ENCODE assay signal across 8 cellular contexts in the genomic region with DNA sequence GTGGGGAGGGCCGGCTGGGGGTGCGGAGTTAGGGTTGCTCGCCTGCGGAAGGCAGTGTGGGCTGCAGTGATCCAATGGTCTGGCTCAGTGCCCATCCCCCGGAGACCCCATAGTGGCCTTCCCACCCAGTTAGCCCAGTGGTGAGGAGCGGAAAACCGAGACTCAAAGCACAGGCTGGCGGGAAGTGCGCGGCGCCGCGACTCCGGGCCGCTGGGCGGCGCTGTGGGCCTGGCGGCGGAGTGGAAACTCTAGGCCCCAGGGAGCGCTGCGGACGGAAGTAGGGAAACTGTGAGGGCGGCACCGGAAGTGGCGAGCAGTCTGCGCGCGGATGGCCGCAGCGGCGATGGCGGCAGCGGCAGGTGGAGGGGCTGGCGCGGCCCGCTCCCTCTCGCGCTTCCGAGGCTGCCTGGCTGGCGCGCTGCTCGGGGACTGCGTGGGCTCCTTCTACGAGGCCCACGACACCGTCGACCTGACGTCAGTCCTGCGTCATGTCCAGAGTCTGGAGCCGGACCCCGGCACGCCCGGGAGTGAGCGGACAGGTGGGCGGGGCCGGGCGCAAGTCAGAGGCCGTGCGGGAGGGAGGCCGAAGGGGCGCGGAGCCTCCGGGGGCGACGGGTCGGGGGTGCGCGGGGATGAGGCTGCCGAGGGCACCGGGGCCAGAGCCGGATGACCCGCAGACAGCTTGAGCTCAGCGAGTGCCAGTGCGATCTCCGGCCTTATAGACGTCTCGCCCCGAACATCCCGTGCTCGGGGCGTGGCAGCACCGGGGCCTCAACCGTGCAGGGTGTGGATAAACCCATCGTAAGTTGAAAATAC. TPM values are rescaled to one million over a fixed set of nuclear protein-coding genes. Genes with fewer than 3 reads are reported as not detected.
DNase-seq lines count a peak whose midpoint lies in the region; ATAC-seq and TF ChIP-seq lines count a peak whose summit lies in the region.

A gene with protein sequence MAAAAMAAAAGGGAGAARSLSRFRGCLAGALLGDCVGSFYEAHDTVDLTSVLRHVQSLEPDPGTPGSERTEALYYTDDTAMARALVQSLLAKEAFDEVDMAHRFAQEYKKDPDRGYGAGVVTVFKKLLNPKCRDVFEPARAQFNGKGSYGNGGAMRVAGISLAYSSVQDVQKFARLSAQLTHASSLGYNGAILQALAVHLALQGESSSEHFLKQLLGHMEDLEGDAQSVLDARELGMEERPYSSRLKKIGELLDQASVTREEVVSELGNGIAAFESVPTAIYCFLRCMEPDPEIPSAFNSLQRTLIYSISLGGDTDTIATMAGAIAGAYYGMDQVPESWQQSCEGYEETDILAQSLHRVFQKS (plus strand): TSS at position 316 of the 816 bp plus-strand sequence. CDS start 13 bp downstream, at position 329.

- H3K36me3 Mint-ChIP-seq in brain = peaks cover 37% of the 10 kb centered on the region

- H3K4me1 ChIP-seq in ACC112 (ENCODE audit: control insufficient read depth, insufficient read depth, low read length, unreplicated experiment) = peaks cover 11% of the 10 kb centered on the region

- peak within 1 kb of the TSS; percentile 93 to 99 (median 97) for H3K27ac Mint-ChIP-seq in brain

- H3K4me1 Mint-ChIP-seq in brain = peaks cover 47% of the 10 kb centered on the region

- TF ChIP-seq CTCF in brain (conservative IDR thresholded peaks at IDR 0.05) = peak; percentile 90 to 97

- H3K4me3 Mint-ChIP-seq in brain = peak within 1 kb of the TSS; percentile 94 to 98 (median 96)

- peak; percentile 72 for ATAC-seq in GM18858 (IDR thresholded peaks at IDR 0.05; ENCODE audit: unreplicated experiment)
- ATAC-seq in HG03066 (IDR thresholded peaks at IDR 0.05; ENCODE audit: low read depth, unreplicated experiment) = peak; percentile 81

- H3K4me3 ChIP-seq in ACC112 (ENCODE audit: low read depth, low read length) (peak within 1 kb of the TSS; percentile 99), iPS-11a (ENCODE audit: low read depth, low read length) (peak within 1 kb of the TSS; percentile 96), skeletal muscle cell (ENCODE audit: low read depth, low read length) (peak within 1 kb of the TSS; percentile 94)

- H3K27ac ChIP-seq in ACC112 (ENCODE audit: low read depth, low read length) = peak within 1 kb of the TSS; percentile 80

- H3K27me3 Mint-ChIP-seq in brain = peaks cover 9% of the 10 kb centered on the region

- H3K79me2 ChIP-seq in ACC112 (ENCODE audit: control insufficient read depth, insufficient read depth, low read length, unreplicated experiment) = peaks cover 44% of the 10 kb centered on the region

- no peaks in the 10 kb centered on the region for H3K9me3 Mint-ChIP-seq in brain

- DNase-seq in NCI-H2107 treated with DMSO at 0.1 percent for 48 hours (lab: John Stamatoyannopoulos, UW; ENCODE audit: unreplicated experiment) = peak; percentile 62
- DNase-seq in UCSD-AML1 (lab: John Stamatoyannopoulos, UW; ENCODE audit: unreplicated experiment) = peak; percentile 90
- DNase-seq in skeletal muscle cell (ENCODE audit: low read depth) = peak; percentile 69

- no peaks in the 10 kb centered on the region for H3K27me3 ChIP-seq in ACC112 (ENCODE audit: insufficient read depth, low read length)

- peaks cover 20% of the 10 kb centered on the region; the same call in 1 of the 2 replicates for H3K36me3 ChIP-seq in ACC112 (ENCODE audit: insufficient read depth, low read length)

- peak within 1 kb of the TSS; percentile 98 for H2AFZ ChIP-seq in ACC112 (ENCODE audit: low read length, unreplicated experiment)

RNA-seq across cellular contexts. Expression of the gene that starts here (rescaled TPM):
- polyA plus RNA-seq in brain (ENCODE audit: insufficient read depth, low read depth, low replicate concordance) = 39.1 TPM

Comparison
In these comparisons a context has a peak if more than half of its experiments do, and no peak if none do; other contexts are left out.
1. Peak in every context shown above with its lines: DNase-seq, ATAC-seq, H3K4me3 ChIP-seq and H3K27ac ChIP-seq.